In genomic region chr10:67533376-67533775, GRCh38 we compare ENCODE assay signal across 24 cellular contexts.
DNase-seq lines count a peak whose midpoint lies in the region; ATAC-seq, FAIRE-seq and TF ChIP-seq lines count a peak whose summit lies in the region.
"Had no signal": no experiment of that assay in that cellular context is flagged by ENCODE, and none has a peak within 500 bp of the region (broad histone marks: within the 10 kb centered on the region; RNA-seq: fewer than 3 reads in every experiment).

No MANE protein-coding gene starts in this region.

- intact Hi-C loops in HepG2 (cut with micrococcal nuclease; ENCODE audit: unreplicated experiment) (no loop called here), right lobe of liver (cut with DNase I) (no loop called here), esophagus squamous epithelium (cut with DNase I) (no loop called here)

- 3% methylated on average over 1 of the region's 1 CpG for WGBS in HepG2 (ENCODE audit: low lambda C conversion rate)
- 7% methylated on average over 1 of the region's 1 CpG for WGBS in right lobe of liver (ENCODE audit: insufficient coverage, low coverage, low lambda C conversion rate, missing lambda C conversion rate)
- WGBS in esophagus squamous epithelium, 2 donors = 30 to 45% methylated on average over 1 of the region's 1 CpG

- no TSS peak for BruUV-seq in HepG2 (replicated peaks; lab: Mats Ljungman, UMichigan)

- CTCF ChIA-PET in HepG2 (lab: Yijun Ruan, JAX; ENCODE audit: low intra/inter-chr PET ratio, low total read pairs) = no interaction called here

- H3K27me3 ChIP-seq in HepG2 (ENCODE audit: control insufficient read depth in 1 of 2, insufficient read depth in 2 of 2, low read length in 2 of 2) (no peaks in the 10 kb centered on the region), right lobe of liver (no peaks in the 10 kb centered on the region), esophagus squamous epithelium (no peaks in the 10 kb centered on the region)
- H3K27me3 ChIP-seq: BE2C, BLaER1 had no signal

- TF ChIP-seq EP300 in HepG2 (IDR thresholded peaks at IDR 0.05; ENCODE audit: low read depth in 2 of 2, low read length in 2 of 2) (no peak), HepG2 (CRISPR knock-in tag; IDR thresholded peaks at IDR 0.05; ENCODE audit: borderline replicate concordance) (no peak)

- no peaks in the 10 kb centered on the region for H4K20me1 ChIP-seq in HepG2 (ENCODE audit: insufficient read depth, low read length)
- H4K20me1 ChIP-seq: BLaER1 had no signal

- H3K4me1 ChIP-seq in HepG2 (ENCODE audit: insufficient read depth, low read length) = no peaks in the 10 kb centered on the region
- no peaks in the 10 kb centered on the region for H3K4me1 ChIP-seq in right lobe of liver
- H3K4me1 ChIP-seq in esophagus squamous epithelium = no peaks in the 10 kb centered on the region
- H3K4me1 ChIP-seq: BE2C, BLaER1 had no signal

- H2AFZ ChIP-seq in HepG2 (ENCODE audit: low read length) = no peak overlapping the region

- DNase-seq in HepG2 (ENCODE audit: low spot score) = no peak
- DNase-seq in right lobe of liver = no peak
- DNase-seq in esophagus squamous epithelium (lab: John Stamatoyannopoulos, UW) = no peak
- no peak for DNase-seq in foreskin fibroblast
- DNase-seq: ACHN; BE2C; C1 segment of cervical spinal cord; CD4-positive, alpha-beta memory T cell; CD4-positive, CD25-positive, alpha-beta regulatory T cell; CD8-positive, alpha-beta memory T cell; COR-L47; DMS 273 treated with DMSO at 0.1 percent for 48 hours; DMS153; DMS53; DMS79; DND-41; EL; GDM1 had no signal

- TF ChIP-seq POLR2A in HepG2 (IDR thresholded peaks at IDR 0.05; ENCODE audit: insufficient read depth in 1 of 2, low read depth in 2 of 2, low read length in 2 of 2) = no peak
- no peak for TF ChIP-seq POLR2A in right lobe of liver (IDR thresholded peaks at IDR 0.05)
- no peak for TF ChIP-seq POLR2A in esophagus squamous epithelium (IDR thresholded peaks at IDR 0.05)

- H3K79me2 ChIP-seq in HepG2 (ENCODE audit: insufficient read depth, low read length) = no peaks in the 10 kb centered on the region

- ATAC-seq in HepG2 = no peak
- ATAC-seq in right lobe of liver = no peak
- ATAC-seq: GM12878 had no signal

- in situ Hi-C loops in HepG2 (cut with HindIII; ENCODE audit: extremely low pct_ligation_motif_present, low pct_unique_long_range_greater_than_20kb) = no loop called here

- H3K9me3 ChIP-seq in HepG2 (ENCODE audit: low read length) (no peaks in the 10 kb centered on the region), right lobe of liver (no peaks in the 10 kb centered on the region), esophagus squamous epithelium (no peaks in the 10 kb centered on the region)
- H3K9me3 ChIP-seq: BE2C had no signal

- H3K36me3 ChIP-seq in HepG2 (replicated peaks in 1 of 2; ENCODE audit: control insufficient read depth in 1 of 2, insufficient read depth in 2 of 2, low read length in 2 of 2) (no peaks in the 10 kb centered on the region), right lobe of liver (no peaks in the 10 kb centered on the region), esophagus squamous epithelium (no peaks in the 10 kb centered on the region)
- H3K36me3 ChIP-seq: BE2C, BLaER1 had no signal

- no peak for TF ChIP-seq RAD21 in HepG2 (CRISPR knock-in tag; IDR thresholded peaks at IDR 0.05)

- no peak for FAIRE-seq in HepG2 (lab: Jason Lieb, UNC)
- FAIRE-seq: GM12878, GM12892, GM19239 had no signal

- POLR2A ChIA-PET in HepG2 (lab: Yijun Ruan, JAX) = no interaction called here

- H3K4me2 ChIP-seq in HepG2 (ENCODE audit: low read depth, low read length) = no peak overlapping the region
- H3K4me2 ChIP-seq: BLaER1 had no signal

- H3K4me3 ChIP-seq in HepG2 (replicated peaks in 1 of 3; ENCODE audit: insufficient read depth in 1 of 3, low read depth in 2 of 3, low read length in 3 of 3) = no peak overlapping the region
- H3K4me3 ChIP-seq in right lobe of liver = no peak overlapping the region
- no peak overlapping the region for H3K4me3 ChIP-seq in esophagus squamous epithelium
- no peak overlapping the region for H3K4me3 ChIP-seq in foreskin fibroblast (ENCODE audit: low read depth in 1 of 2, low read length in 2 of 2)
- H3K4me3 ChIP-seq: BLaER1, GM12878 had no signal

- no peak overlapping the region for H3K9ac ChIP-seq in HepG2 (ENCODE audit: insufficient read depth, low read depth, low read length)
- H3K9ac ChIP-seq: BLaER1 had no signal

- H3K27ac ChIP-seq in HepG2 (ENCODE audit: extremely low read length, insufficient read depth, low read length) (no peak overlapping the region), right lobe of liver (no peak overlapping the region), VCaP (peak overlapping the region; percentile 18; the same call in 1 of the 2 replicates), esophagus squamous epithelium (no peak overlapping the region)
- H3K27ac ChIP-seq: 22Rv1, BLaER1 had no signal

- no peak for TF ChIP-seq CTCF in HepG2 (CRISPR knock-in tag; IDR thresholded peaks at IDR 0.05)
- no peak for TF ChIP-seq CTCF in right lobe of liver (IDR thresholded peaks at IDR 0.05)
- TF ChIP-seq CTCF in VCaP (conservative IDR thresholded peaks at IDR 0.05) = no peak
- TF ChIP-seq CTCF in esophagus squamous epithelium (IDR thresholded peaks at IDR 0.05) = no peak
- TF ChIP-seq CTCF in foreskin fibroblast (IDR thresholded peaks at IDR 0.05; ENCODE audit: low read depth, low read length) = no peak

TF ChIP-seq in HepG2, 621 proteins besides CTCF, POLR2A, EP300 and RAD21:
- TF ChIP-seq MAFK (conservative IDR thresholded peaks at IDR 0.05 in 1 of 2, IDR thresholded peaks at IDR 0.05 in 1 of 2; ENCODE audit: low read length in 2 of 2) (peak; percentile 53 to 70), ZNF280D (CRISPR knock-in tag; IDR thresholded peaks at IDR 0.05) (no peak), MAFF (IDR thresholded peaks at IDR 0.05; ENCODE audit: low read depth, low read length) (peak; percentile 55)
